In the genomic region with DNA sequence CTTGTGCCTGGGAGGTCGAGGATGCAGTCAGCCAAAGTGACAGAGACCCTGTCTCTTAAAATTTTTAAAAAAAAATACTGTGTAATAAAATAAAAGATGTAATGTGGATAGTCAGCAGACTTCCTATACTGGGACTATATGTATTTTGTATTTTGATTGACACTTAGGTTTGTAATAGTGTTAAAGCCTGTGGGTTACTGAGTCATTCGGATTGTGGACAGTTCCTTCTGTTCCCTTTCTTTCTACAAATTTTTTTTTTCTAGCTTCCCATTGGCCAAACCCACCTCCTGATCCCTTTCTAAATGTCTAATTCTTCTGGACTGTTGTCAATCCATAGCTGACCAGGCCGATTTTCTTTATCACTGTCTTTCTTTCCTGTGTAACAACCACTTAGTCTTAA, we compare ENCODE assay signal across 17 cellular contexts.
A peak's percentile ranks its signal among the peaks of the same experiment; 100 is the strongest.
DNase-seq lines count a peak whose midpoint lies in the region; ATAC-seq, FAIRE-seq and TF ChIP-seq lines count a peak whose summit lies in the region.
"Had no signal": no experiment of that assay in that cellular context is flagged by ENCODE, and none has a peak within 500 bp of the region (broad histone marks: within the 10 kb centered on the region; RNA-seq: fewer than 3 reads in every experiment).

No MANE protein-coding gene starts in this region.

- H3K4me1 Mint-ChIP-seq in nephron progenitor cell, result no peaks in the 10 kb centered on the region
- no peaks in the 10 kb centered on the region for H3K4me1 Mint-ChIP-seq in activated naive CD8-positive, alpha-beta T cell treated with anti-CD3 and anti-CD28 coated beads, Interleukin-2, amount 50 U/mL, for 24 hours
- H3K4me1 Mint-ChIP-seq in mesothelial cell of epicardium, result no peaks in the 10 kb centered on the region
- H3K4me1 Mint-ChIP-seq in stimulated activated naive CD8-positive, alpha-beta T cell treated with anti-CD3 and anti-CD28 coated beads, Interleukin-15, amount 100 ng/mL, for 72 hours, result no peaks in the 10 kb centered on the region
- H3K4me1 Mint-ChIP-seq: naive thymus-derived CD4-positive, alpha-beta T cell had no signal

- H3K4me3 ChIP-seq in RWPE2 (ENCODE audit: severe bottlenecking) (no peak overlapping the region), endothelial cell of umbilical vein (replicated peaks in 1 of 3; ENCODE audit: insufficient read depth in 1 of 3, low read depth in 1 of 3, low read length in 3 of 3) (no peak overlapping the region)

- H3K9me3 Mint-ChIP-seq in nephron progenitor cell, result peaks cover 22% of the 10 kb centered on the region
- no peaks in the 10 kb centered on the region for H3K9me3 Mint-ChIP-seq in activated naive CD8-positive, alpha-beta T cell treated with anti-CD3 and anti-CD28 coated beads, Interleukin-2, amount 50 U/mL, for 24 hours
- H3K9me3 Mint-ChIP-seq in mesothelial cell of epicardium, result peaks cover 16% of the 10 kb centered on the region
- H3K9me3 Mint-ChIP-seq in stimulated activated naive CD8-positive, alpha-beta T cell treated with anti-CD3 and anti-CD28 coated beads, Interleukin-15, amount 100 ng/mL, for 72 hours, result no peaks in the 10 kb centered on the region

- H4K20me1 ChIP-seq in endothelial cell of umbilical vein (replicated peaks; ENCODE audit: control insufficient read depth, extremely low read depth, insufficient read depth, low read length), result no peaks in the 10 kb centered on the region

- POLR2A ChIA-PET in endothelial cell of umbilical vein (lab: Charles Lee), result no interaction called here

- DNase-seq in H54 (ENCODE audit: insufficient read length, low spot score), result no peak
- DNase-seq in RWPE2 (ENCODE audit: low spot score), result no peak
- no peak for DNase-seq in endothelial cell of umbilical vein (ENCODE audit: low read depth, low spot score)
- DNase-seq in nephron progenitor cell, result no peak
- DNase-seq in activated T-cell treated with anti-CD3 and anti-CD28 coated beads, Interleukin-2, amount 50 U/mL, for 48 hours, result no peak
- DNase-seq in activated naive CD8-positive, alpha-beta T cell treated with anti-CD3 and anti-CD28 coated beads, Interleukin-2, amount 50 U/mL, for 24 hours, result no peak
- no peak for DNase-seq in mesothelial cell of epicardium (ENCODE audit: low spot score in 2 of 2, unreplicated experiment in 2 of 2)
- no peak for DNase-seq in stimulated activated naive CD8-positive, alpha-beta T cell treated with anti-CD3 and anti-CD28 coated beads, Interleukin-15, amount 100 ng/mL, for 72 hours
- DNase-seq: activated T-cell treated with anti-CD3 and anti-CD28 coated beads for 4 hours; BE2C; GOT3; left cardiac atrium; naive thymus-derived CD4-positive, alpha-beta T cell; retina; stimulated activated CD4-positive, alpha-beta T cell treated with anti-CD3 and anti-CD28 coated beads, Interleukin-4, amount 100 ng/mL, for 1 hour had no signal

- H3K27ac Mint-ChIP-seq in nephron progenitor cell (peak overlapping the region; percentile 80), mesothelial cell of epicardium (no peak overlapping the region)
- H3K27ac Mint-ChIP-seq in activated naive CD8-positive, alpha-beta T cell treated with anti-CD3 and anti-CD28 coated beads, Interleukin-2, amount 50 U/mL, for 24 hours, result no peak overlapping the region
- H3K27ac Mint-ChIP-seq in stimulated activated naive CD8-positive, alpha-beta T cell treated with anti-CD3 and anti-CD28 coated beads, Interleukin-15, amount 100 ng/mL, for 72 hours, result no peak overlapping the region
- H3K27ac Mint-ChIP-seq: activated naive CD8-positive, alpha-beta T cell had no signal

- H3K27me3 Mint-ChIP-seq in nephron progenitor cell (ENCODE audit: low read depth, poor library complexity), result no peaks in the 10 kb centered on the region
- no peaks in the 10 kb centered on the region for H3K27me3 Mint-ChIP-seq in activated naive CD8-positive, alpha-beta T cell treated with anti-CD3 and anti-CD28 coated beads, Interleukin-2, amount 50 U/mL, for 24 hours
- H3K27me3 Mint-ChIP-seq in mesothelial cell of epicardium (ENCODE audit: low read depth), result no peaks in the 10 kb centered on the region
- no peaks in the 10 kb centered on the region for H3K27me3 Mint-ChIP-seq in stimulated activated naive CD8-positive, alpha-beta T cell treated with anti-CD3 and anti-CD28 coated beads, Interleukin-15, amount 100 ng/mL, for 72 hours
- H3K27me3 Mint-ChIP-seq: activated naive CD8-positive, alpha-beta T cell; naive thymus-derived CD4-positive, alpha-beta T cell had no signal

- H3K4me3 Mint-ChIP-seq in nephron progenitor cell (no peak overlapping the region), mesothelial cell of epicardium (no peak overlapping the region)
- no peak overlapping the region for H3K4me3 Mint-ChIP-seq in activated naive CD8-positive, alpha-beta T cell treated with anti-CD3 and anti-CD28 coated beads, Interleukin-2, amount 50 U/mL, for 24 hours
- H3K4me3 Mint-ChIP-seq in stimulated activated naive CD8-positive, alpha-beta T cell treated with anti-CD3 and anti-CD28 coated beads, Interleukin-15, amount 100 ng/mL, for 72 hours, result no peak overlapping the region
- H3K4me3 Mint-ChIP-seq: activated naive CD8-positive, alpha-beta T cell; naive thymus-derived CD4-positive, alpha-beta T cell had no signal

- H3K4me1 ChIP-seq in RWPE2 (ENCODE audit: insufficient read depth, poor library complexity, severe bottlenecking) (peaks cover 18% of the 10 kb centered on the region), endothelial cell of umbilical vein (ENCODE audit: control insufficient read depth, extremely low read depth, insufficient read depth, low read length) (peaks cover 17% of the 10 kb centered on the region)

- no TSS peak for BruUV-seq in endothelial cell of umbilical vein (replicated peaks; lab: Mats Ljungman, UMichigan)

- TF ChIP-seq POLR2A in H54 (IDR thresholded peaks at IDR 0.05; ENCODE audit: low read depth, low read length) (no peak), endothelial cell of umbilical vein (IDR thresholded peaks at IDR 0.05; ENCODE audit: low read depth, low read length) (no peak)

- peak overlapping the region; percentile 61 for H3K27ac ChIP-seq in RWPE2 (ENCODE audit: poor library complexity, severe bottlenecking)
- H3K27ac ChIP-seq in endothelial cell of umbilical vein (ENCODE audit: insufficient read depth, low read depth, low read length), result peak overlapping the region; percentile 69
- H3K27ac ChIP-seq: HL-60 had no signal

- TF ChIP-seq CTCF in RWPE2 (IDR thresholded peaks at IDR 0.05; ENCODE audit: poor library complexity, severe bottlenecking), result no peak
- TF ChIP-seq CTCF in endothelial cell of umbilical vein (IDR thresholded peaks at IDR 0.05; ENCODE audit: extremely low read depth in 1 of 2, insufficient read depth in 1 of 2, low read depth in 1 of 2, low read length in 2 of 2), result no peak
- TF ChIP-seq CTCF in nephron progenitor cell (IDR thresholded peaks at IDR 0.05), result no peak
- TF ChIP-seq CTCF in mesothelial cell of epicardium (IDR thresholded peaks at IDR 0.05; ENCODE audit: unreplicated experiment), result no peak

- no peak overlapping the region for H2AFZ ChIP-seq in endothelial cell of umbilical vein (ENCODE audit: low read depth, low read length)

- H3K27me3 ChIP-seq in RWPE2 (ENCODE audit: insufficient read depth, poor library complexity, severe bottlenecking), result no peaks in the 10 kb centered on the region
- no peaks in the 10 kb centered on the region for H3K27me3 ChIP-seq in endothelial cell of umbilical vein (ENCODE audit: control insufficient read depth in 2 of 2, insufficient read depth in 2 of 2, low read length in 2 of 2)
- H3K27me3 ChIP-seq: BE2C had no signal

- dilution Hi-C loops in endothelial cell of umbilical vein (cut with MboI; ENCODE audit: extremely low pct_ligation_motif_present, low sequenced_read_pairs), result no loop called here

- H3K79me2 ChIP-seq in endothelial cell of umbilical vein (ENCODE audit: control insufficient read depth, insufficient read depth, low read length), result no peaks in the 10 kb centered on the region

- ATAC-seq in RWPE2 (ENCODE audit: low read depth), result peak; percentile 77
- ATAC-seq in activated naive CD8-positive, alpha-beta T cell treated with anti-CD3 and anti-CD28 coated beads, Interleukin-2, amount 50 U/mL, for 24 hours, result no peak
- ATAC-seq in stimulated activated naive CD8-positive, alpha-beta T cell treated with anti-CD3 and anti-CD28 coated beads, Interleukin-15, amount 100 ng/mL, for 72 hours, result no peak
- ATAC-seq: naive thymus-derived CD4-positive, alpha-beta T cell had no signal

- no peak overlapping the region for H3K9ac ChIP-seq in endothelial cell of umbilical vein (replicated peaks; ENCODE audit: extremely low read depth, insufficient read depth, low read length)

- intact Hi-C loops in endothelial cell of umbilical vein (cut with micrococcal nuclease), result loop anchor here (2.0 kb wide), 1 partner anchor 108 kb away; the partner anchor contains the start of gene DNAJC3

- H3K4me2 ChIP-seq in endothelial cell of umbilical vein (ENCODE audit: insufficient read depth, low read length), result peak overlapping the region; percentile 39

- peaks cover 35% of the 10 kb centered on the region for H3K36me3 Mint-ChIP-seq in nephron progenitor cell (ENCODE audit: low read depth)
- peaks cover 60% of the 10 kb centered on the region for H3K36me3 Mint-ChIP-seq in activated naive CD8-positive, alpha-beta T cell treated with anti-CD3 and anti-CD28 coated beads, Interleukin-2, amount 50 U/mL, for 24 hours (ENCODE audit: low read depth)
- H3K36me3 Mint-ChIP-seq in mesothelial cell of epicardium, result peaks cover 24% of the 10 kb centered on the region

- FAIRE-seq in H54 (lab: Jason Lieb, UNC) (peak; percentile 67), endothelial cell of umbilical vein (lab: Jason Lieb, UNC) (no peak)

- CTCF ChIA-PET in endothelial cell of umbilical vein (lab: Charles Lee), result interaction anchor here (1.0 to 1.6 kb wide), 3 partner anchors 49 to 161 kb away, joined by 5 to 6 read pairs (median 6); no protein-coding TSS in a partner anchor

- H3K9me1 ChIP-seq in endothelial cell of umbilical vein (replicated peaks; ENCODE audit: control insufficient read depth, extremely low read depth, insufficient read depth, low read length), result no peaks in the 10 kb centered on the region

- H3K36me3 ChIP-seq in RWPE2 (ENCODE audit: low read depth) (peaks cover 55% of the 10 kb centered on the region), endothelial cell of umbilical vein (ENCODE audit: control insufficient read depth in 2 of 2, extremely low read depth in 1 of 2, insufficient read depth in 2 of 2, low read length in 2 of 2) (peaks cover 2 to 5% of the 10 kb centered on the region in 2 experiments)

- H3K9me3 ChIP-seq in RWPE2 (ENCODE audit: severe bottlenecking) (no peaks in the 10 kb centered on the region), endothelial cell of umbilical vein (replicated peaks; ENCODE audit: control insufficient read depth, insufficient read depth, low read length) (no peaks in the 10 kb centered on the region)
- H3K9me3 ChIP-seq: BE2C had no signal

TF ChIP-seq in endothelial cell of umbilical vein, 7 proteins besides CTCF, POLR2A, EP300 and RAD21 (continues in another document):
- no peak for TF ChIP-seq FOS (IDR thresholded peaks at IDR 0.05; ENCODE audit: borderline replicate concordance, insufficient read depth, low read length)
- TF ChIP-seq JUN (IDR thresholded peaks at IDR 0.05; ENCODE audit: borderline replicate concordance, insufficient read depth, insufficient read length, low read depth), result no peak
- TF ChIP-seq EZH2 (IDR thresholded peaks at IDR 0.05; ENCODE audit: borderline replicate concordance, low read depth, low read length, severe bottlenecking), result no peak
- no peak for TF ChIP-seq GATA2 (IDR thresholded peaks at IDR 0.05; ENCODE audit: insufficient read depth, insufficient read length, low read depth, low read length)
